In genomic region chr17:82073446-82073845, GRCh38 we compare ENCODE assay signal across 25 cellular contexts.
"Had no signal": no experiment of that assay in that cellular context is flagged by ENCODE, and none has a peak within 500 bp of the region (broad histone marks: within the 10 kb centered on the region; RNA-seq: fewer than 3 reads in every experiment).

No MANE protein-coding gene starts in this region.

- H3K4me1 ChIP-seq: SJSA1 had no signal

- H3K9me3 ChIP-seq: SJSA1 had no signal

- H3K4me3 ChIP-seq: SJSA1 had no signal

- H3K27ac ChIP-seq: KMS-11, SJSA1 had no signal

- DNase-seq: activated CD4-positive, alpha-beta T cell treated with anti-CD3 and anti-CD28 coated beads for 48 hours; activated CD4-positive, alpha-beta T cell treated with anti-CD3 and anti-CD28 coated beads, Interleukin-2, amount 50 U/mL, for 4 hours; activated CD4-positive, CD25-positive, alpha-beta regulatory T cell treated with anti-CD3 and anti-CD28 coated beads, Interleukin-2, amount 50 U/mL, for 72 hours; activated CD8-positive, alpha-beta memory T cell treated with anti-CD3 and anti-CD28 coated beads, Interleukin-2, amount 50 U/mL, for 48 hours; activated CD8-positive, alpha-beta T cell treated with anti-CD3 and anti-CD28 coated beads, Interleukin-2, amount 10 ng/mL, durations not matched to agents 7 days and 5 days; activated effector memory CD4-positive, alpha-beta T cell treated with anti-CD3 and anti-CD28 coated beads, Interleukin-2, amount 50 U/mL, for 16 hours; activated naive CD4-positive, alpha-beta T cell treated with Interleukin-2 at 50 U/mL for 16 hours; activated naive CD8-positive, alpha-beta T cell treated with anti-CD3 and anti-CD28 coated beads for 36 hours; activated T-cell treated with anti-CD3 and anti-CD28 coated beads, Interleukin-2, amount 50 U/mL, for 4 hours; caudate nucleus; NCI-H1092; NCI-H1417; NCI-H1930; NCI-H345; NCI-H510A; NCI-H526 treated with DMSO at 0.1 percent for 48 hours; NCI-H82; OCI-M1; RPMI8226; SHP77 had no signal

- ATAC-seq: activated CD8-positive, alpha-beta T cell treated with anti-CD3 and anti-CD28 coated beads, Interleukin-2, amount 10 ng/mL, durations not matched to agents 7 days and 5 days; activated T-cell treated with anti-CD3 and anti-CD28 coated beads, Interleukin-2, amount 50 U/mL, for 4 hours; Panc1; SK-N-SH treated with all-trans-retinoic acid at 6 μM for 48 hours; WTC11 had no signal
